ENCODE assay signal across 27 cellular contexts in the genomic region with DNA sequence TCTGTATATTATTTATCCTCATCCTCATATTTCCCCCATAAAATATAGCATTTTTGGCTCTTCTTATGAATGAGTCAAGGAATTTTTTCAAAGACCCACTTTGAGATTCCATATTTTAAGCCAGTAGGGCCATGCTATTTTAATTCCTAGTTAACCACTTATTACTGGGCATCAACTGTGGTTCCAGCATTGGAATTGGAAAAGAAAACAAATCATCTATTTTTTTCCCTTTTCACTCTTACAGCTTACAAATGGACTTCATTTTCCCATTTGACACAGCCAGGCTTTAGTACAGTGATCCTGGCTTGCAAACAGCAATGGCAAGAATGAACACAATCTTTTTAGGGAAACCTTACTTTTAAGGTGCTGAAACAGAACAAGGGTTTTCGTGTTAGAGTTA.
"Had no signal": no experiment of that assay in that cellular context is flagged by ENCODE, and none has a peak within 500 bp of the region (broad histone marks: within the 10 kb centered on the region; RNA-seq: fewer than 3 reads in every experiment).

No MANE protein-coding gene starts in this region.

- H3K27ac ChIP-seq: cardiac muscle cell, colonic mucosa, pancreas, prostate gland, stomach, thyroid gland, upper lobe of left lung had no signal

- ATAC-seq: activated CD4-positive, alpha-beta T cell treated with anti-CD3 and anti-CD28 coated beads for 36 hours; naive thymus-derived CD4-positive, alpha-beta T cell; sciatic nerve; stimulated activated naive B cell treated with anti-CD40 and anti-IgM and Interleukin-4, amounts not matched to agents 10 μg/mL and 1 μg/mL and 100 μg/mL, for 72 hours had no signal

- H3K9me3 ChIP-seq: colonic mucosa, pancreas, prostate gland, stomach, thyroid gland, upper lobe of left lung had no signal

- DNase-seq: activated CD4-positive, alpha-beta memory T cell treated with anti-CD3 and anti-CD28 coated beads, Interleukin-2, amount 10 ng/mL, durations not matched to agents 7 days and 5 days; activated CD4-positive, alpha-beta T cell treated with anti-CD3 and anti-CD28 coated beads for 36 hours; activated CD4-positive, CD25-positive, alpha-beta regulatory T cell; activated CD8-positive, alpha-beta memory T cell treated with anti-CD3 and anti-CD28 coated beads, Interleukin-2, amount 50 U/mL, for 48 hours; activated gamma-delta T cell treated with Interleukin-2 at 50 U/mL for 16 hours; activated naive CD4-positive, alpha-beta T cell treated with anti-CD3 and anti-CD28 coated beads, Interleukin-2, amount 50 U/mL, for 16 hours; activated naive CD8-positive, alpha-beta T cell treated with anti-CD3 and anti-CD28 coated beads, Interleukin-2, amount 50 U/mL, for 24 hours; activated T-cell treated with anti-CD3 and anti-CD28 coated beads, Interleukin-2, amount 50 U/mL, for 24 hours; cerebellar nuclear complex; colonic mucosa; effector memory CD4-positive, alpha-beta T cell; erythroblast; foreskin melanocyte; islet precursor cell; midbrain; naive thymus-derived CD4-positive, alpha-beta T cell; pancreas; retina; stimulated activated CD4-positive, alpha-beta T cell treated with anti-CD3 and anti-CD28 coated beads, Interleukin-15, amount 100 ng/mL, for 24 hours; stimulated activated CD4-positive, alpha-beta T cell treated with anti-CD3 and anti-CD28 coated beads, Interleukin-2, amount 100 ng/mL, for 24 hours; stimulated activated naive B cell treated with anti-CD40 and anti-IgM and Interleukin-4, amounts not matched to agents 10 μg/mL and 1 μg/mL and 100 μg/mL, for 72 hours; stomach; thyroid gland; upper lobe of left lung had no signal

- H3K27me3 ChIP-seq: cardiac muscle cell, colonic mucosa, pancreas, stomach, thyroid gland, upper lobe of left lung had no signal

- H3K4me3 ChIP-seq: cardiac muscle cell, colonic mucosa, pancreas, prostate gland, stomach, thyroid gland, upper lobe of left lung had no signal

- H3K4me1 ChIP-seq: colonic mucosa, pancreas, prostate gland, stomach, thyroid gland, upper lobe of left lung had no signal

- H3K36me3 ChIP-seq: cardiac muscle cell, colonic mucosa, pancreas, prostate gland, stomach, thyroid gland, upper lobe of left lung had no signal
